ENCODE assay signal across 13 cellular contexts in the genomic region with DNA sequence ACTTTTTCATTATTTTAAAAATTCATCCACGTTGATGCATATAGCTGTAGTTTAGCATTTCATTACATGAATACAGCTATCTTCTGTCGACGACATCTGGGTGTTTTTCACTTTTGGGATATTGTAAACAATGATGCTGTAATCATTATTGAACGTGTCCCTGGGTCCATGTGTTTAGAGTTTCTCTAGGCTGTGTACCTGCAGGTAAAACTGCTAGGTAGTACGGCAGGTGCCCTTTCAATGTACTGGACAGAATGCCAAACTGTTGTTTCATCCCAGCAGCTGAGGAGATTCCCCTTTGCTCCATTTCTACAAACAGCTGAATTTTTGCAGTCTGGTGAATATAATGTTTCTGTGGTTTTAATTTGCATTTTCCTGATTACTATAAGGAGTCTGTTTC.
"Had no signal": no experiment of that assay in that cellular context is flagged by ENCODE, and none has a peak within 500 bp of the region (broad histone marks: within the 10 kb centered on the region; RNA-seq: fewer than 3 reads in every experiment).

No MANE protein-coding gene starts in this region.

- H3K27me3 Mint-ChIP-seq: activated CD4-positive, alpha-beta memory T cell treated with anti-CD3 and anti-CD28 coated beads, Interleukin-2, amount 10 ng/mL, durations not matched to agents 7 days and 5 days had no signal

- H3K27me3 ChIP-seq: suprapubic skin, upper lobe of left lung had no signal

- ATAC-seq: lower lobe of right lung, psoas muscle had no signal

- H3K9me3 Mint-ChIP-seq: activated CD4-positive, alpha-beta memory T cell treated with anti-CD3 and anti-CD28 coated beads, Interleukin-2, amount 10 ng/mL, durations not matched to agents 7 days and 5 days; nephron had no signal

- H3K9me3 ChIP-seq: lower lobe of right lung, psoas muscle, suprapubic skin, upper lobe of left lung had no signal

- H3K4me1 Mint-ChIP-seq: nephron had no signal

- H3K27ac ChIP-seq: lower lobe of right lung, psoas muscle, suprapubic skin, upper lobe of left lung had no signal

- H3K4me3 Mint-ChIP-seq: activated CD4-positive, alpha-beta memory T cell treated with anti-CD3 and anti-CD28 coated beads, Interleukin-2, amount 10 ng/mL, durations not matched to agents 7 days and 5 days; nephron had no signal

- H3K27ac Mint-ChIP-seq: activated CD4-positive, alpha-beta memory T cell treated with anti-CD3 and anti-CD28 coated beads, Interleukin-2, amount 10 ng/mL, durations not matched to agents 7 days and 5 days; nephron had no signal

- H3K4me1 ChIP-seq: lower lobe of right lung, psoas muscle, suprapubic skin, upper lobe of left lung had no signal

- H3K4me3 ChIP-seq: lower lobe of right lung, psoas muscle, suprapubic skin, upper lobe of left lung had no signal

- DNase-seq: activated CD4-positive, alpha-beta memory T cell treated with anti-CD3 and anti-CD28 coated beads, Interleukin-2, amount 10 ng/mL, durations not matched to agents 7 days and 5 days; activated CD8-positive, alpha-beta memory T cell treated with anti-CD3 and anti-CD28 coated beads, Interleukin-2, amount 50 U/mL, for 48 hours; activated naive CD4-positive, alpha-beta T cell; dermis blood vessel endothelial cell; hypothalamus; lower lobe of right lung; psoas muscle; stimulated activated CD4-positive, alpha-beta T cell treated with anti-CD3 and anti-CD28 coated beads, Interleukin-12 subunit alpha, Interleukin-12 subunit beta, amount 100 ng/mL, for 4 hours; stimulated activated naive CD4-positive, alpha-beta T cell treated with Interleukin-2 at 50 U/mL for 16 hours; T1000; upper lobe of left lung had no signal
